ENCODE assay signal across 11 cellular contexts in the genomic region with DNA sequence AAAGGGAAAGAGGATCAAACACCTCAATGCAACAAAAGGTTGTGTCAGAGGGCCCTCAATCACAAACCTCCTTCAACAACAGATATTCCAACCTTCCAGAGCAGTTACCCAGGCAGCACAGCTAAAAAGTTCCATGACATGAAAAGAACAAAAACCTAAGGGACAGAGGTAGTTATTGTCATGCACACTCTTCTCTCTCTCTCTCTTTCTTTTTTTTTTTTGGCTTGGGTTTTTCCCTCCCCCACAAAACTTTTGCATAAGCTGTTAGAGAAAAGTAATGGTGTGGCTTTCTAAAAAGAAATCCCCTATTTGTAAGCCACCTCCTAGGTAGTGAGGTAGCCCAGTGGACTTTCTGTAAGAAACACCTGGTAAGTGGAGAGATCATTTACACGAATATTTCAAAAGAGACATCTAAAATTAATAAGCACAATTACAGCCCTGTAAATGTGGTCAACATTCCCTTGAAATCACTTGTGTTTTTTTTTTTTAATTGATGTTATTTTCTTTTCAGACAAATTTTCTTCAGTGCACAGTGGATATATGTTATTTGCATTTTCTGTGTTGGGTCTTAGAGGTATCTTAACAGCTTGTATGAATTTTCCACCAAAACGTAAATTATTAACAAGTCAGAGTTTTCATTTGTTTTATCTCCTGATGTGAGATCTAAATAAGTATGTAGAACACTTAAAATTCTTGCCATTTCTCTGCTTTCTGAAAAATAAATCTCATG. TPM values are rescaled to one million over a fixed set of nuclear protein-coding genes. Genes with fewer than 3 reads are reported as not detected.
A peak's percentile ranks its signal among the peaks of the same experiment; 100 is the strongest.
DNase-seq lines count a peak whose midpoint lies in the region; ATAC-seq lines count a peak whose summit lies in the region.
"Had no signal": no experiment of that assay in that cellular context is flagged by ENCODE, and none has a peak within 500 bp of the region (broad histone marks: within the 10 kb centered on the region; RNA-seq: fewer than 3 reads in every experiment).

No MANE protein-coding gene starts in this region.

- H2BK5ac ChIP-seq in mesenchymal stem cell (ENCODE audit: low read depth, low read length, poor library complexity, severe bottlenecking), result no peak overlapping the region

- H3K9me3 ChIP-seq in mesenchymal stem cell (ENCODE audit: control insufficient read depth, low read length), result no peaks in the 10 kb centered on the region
- H3K9me3 ChIP-seq in CD4-positive, alpha-beta memory T cell (ENCODE audit: control insufficient read depth in 1 of 2, low read length in 2 of 2), result no peaks in the 10 kb centered on the region

- peaks cover 14% of the 10 kb centered on the region for H3K79me1 ChIP-seq in mesenchymal stem cell (replicated peaks; ENCODE audit: low read length, poor library complexity, severe bottlenecking)

- H3K4me1 Mint-ChIP-seq in CD4-positive, alpha-beta memory T cell, result peaks cover 0 to 4% (median 0%) of the 10 kb centered on the region in 4 donors
- H3K4me1 Mint-ChIP-seq: activated CD4-positive, alpha-beta T cell treated with anti-CD3 and anti-CD28 coated beads, Interleukin-2, amount 10 ng/mL, durations not matched to agents 7 days and 5 days had no signal

- peaks cover 0 to 42% of the 10 kb centered on the region in 2 experiments for H3K36me3 ChIP-seq in mesenchymal stem cell (ENCODE audit: control insufficient read depth in 1 of 2, insufficient read depth in 2 of 2, low read depth in 1 of 2, low read length in 2 of 2)
- H3K36me3 ChIP-seq in CD4-positive, alpha-beta memory T cell (ENCODE audit: insufficient read depth, low read length), result no peaks in the 10 kb centered on the region

- peak overlapping the region; percentile 6 for H3K27ac ChIP-seq in mesenchymal stem cell (ENCODE audit: low read length, poor library complexity, severe bottlenecking)
- H3K27ac ChIP-seq in CD4-positive, alpha-beta memory T cell (ENCODE audit: low read depth, low read length), result no peak overlapping the region

- H3K4ac ChIP-seq in mesenchymal stem cell (ENCODE audit: low read depth in 1 of 2, low read length in 2 of 2), result no peak overlapping the region

- peak overlapping the region; percentile 74 for H3K9ac ChIP-seq in mesenchymal stem cell (ENCODE audit: low read length)

- no peak overlapping the region for H2AFZ ChIP-seq in mesenchymal stem cell (ENCODE audit: low read depth, low read length)

- no peak overlapping the region for H2AK5ac ChIP-seq in mesenchymal stem cell (ENCODE audit: low read length, severe bottlenecking)

- H3K4me3 Mint-ChIP-seq in CD4-positive, alpha-beta memory T cell, result no peak overlapping the region
- H3K4me3 Mint-ChIP-seq: activated CD4-positive, alpha-beta T cell treated with anti-CD3 and anti-CD28 coated beads, Interleukin-2, amount 10 ng/mL, durations not matched to agents 7 days and 5 days had no signal

- CTCF ChIA-PET in CD4-positive, alpha-beta memory T cell (lab: Charles Lee; ENCODE audit: partially characterized antibody), result no interaction called here

- H2BK120ac ChIP-seq in mesenchymal stem cell (ENCODE audit: low read depth, low read length), result no peak overlapping the region

- no peak overlapping the region for H2BK15ac ChIP-seq in mesenchymal stem cell (ENCODE audit: low read depth, poor library complexity, severe bottlenecking)

- H3K27me3 Mint-ChIP-seq in CD4-positive, alpha-beta memory T cell, result peaks cover 1 to 5% of the 10 kb centered on the region in 2 donors

- H3K23ac ChIP-seq in mesenchymal stem cell (ENCODE audit: low read length in 2 of 2), result no peak overlapping the region

- peak; percentile 84 for ATAC-seq in GM18517 (IDR thresholded peaks at IDR 0.05; ENCODE audit: unreplicated experiment)
- peak; percentile 84 for ATAC-seq in GM21717 (IDR thresholded peaks at IDR 0.05; ENCODE audit: unreplicated experiment)
- peak; percentile 83 for ATAC-seq in HG03521 (IDR thresholded peaks at IDR 0.05; ENCODE audit: unreplicated experiment)

- no peak overlapping the region for H2BK12ac ChIP-seq in mesenchymal stem cell (ENCODE audit: low read length in 2 of 2)

- no peak overlapping the region for H3K4me3 ChIP-seq in mesenchymal stem cell (ENCODE audit: insufficient read depth in 1 of 2, low read depth in 1 of 2, low read length in 2 of 2)
- H3K4me3 ChIP-seq in CD4-positive, alpha-beta memory T cell (ENCODE audit: low read length in 2 of 2), result no peak overlapping the region

- no peaks in the 10 kb centered on the region for H3K9me3 Mint-ChIP-seq in CD4-positive, alpha-beta memory T cell
- H3K9me3 Mint-ChIP-seq: activated CD4-positive, alpha-beta T cell treated with anti-CD3 and anti-CD28 coated beads, Interleukin-2, amount 10 ng/mL, durations not matched to agents 7 days and 5 days; nephron had no signal

- no peak overlapping the region for H4K91ac ChIP-seq in mesenchymal stem cell (ENCODE audit: low read length)

- H3K27ac Mint-ChIP-seq in CD4-positive, alpha-beta memory T cell, result no peak overlapping the region
- H3K27ac Mint-ChIP-seq: activated CD4-positive, alpha-beta T cell treated with anti-CD3 and anti-CD28 coated beads, Interleukin-2, amount 10 ng/mL, durations not matched to agents 7 days and 5 days had no signal

- no peaks in the 10 kb centered on the region for H3K36me3 Mint-ChIP-seq in CD4-positive, alpha-beta memory T cell

- H3K4me2 ChIP-seq in mesenchymal stem cell (ENCODE audit: low read length, poor library complexity, severe bottlenecking), result peak overlapping the region; percentile 27

- intact Hi-C loops in CD4-positive, alpha-beta memory T cell (cut with micrococcal nuclease), result no loop called here

- WGBS in mesenchymal stem cell, result no CpG with 5 or more reads among the region's 2 CpGs

- H3K18ac ChIP-seq in mesenchymal stem cell (ENCODE audit: low read depth in 1 of 2, low read length in 2 of 2), result no peak overlapping the region

- H3K27me3 ChIP-seq in mesenchymal stem cell (ENCODE audit: control insufficient read depth in 1 of 2, insufficient read depth in 1 of 2, low read length in 2 of 2), result no peaks in the 10 kb centered on the region
- H3K27me3 ChIP-seq in CD4-positive, alpha-beta memory T cell (ENCODE audit: insufficient read depth, low read length), result no peaks in the 10 kb centered on the region

- DNase-seq in mesenchymal stem cell (no peak), LoVo (ENCODE audit: low spot score) (no peak), occipital lobe (lab: John Stamatoyannopoulos, UW) (no peak), NCI-H345 (lab: John Stamatoyannopoulos, UW) (no peak)
- DNase-seq in CD4-positive, alpha-beta memory T cell, result no peak
- DNase-seq: activated CD4-positive, alpha-beta T cell treated with anti-CD3 and anti-CD28 coated beads, Interleukin-2, amount 10 ng/mL, durations not matched to agents 7 days and 5 days; erythroblast had no signal

- H4K8ac ChIP-seq in mesenchymal stem cell (ENCODE audit: low read length), result no peak overlapping the region

- POLR2A ChIA-PET in CD4-positive, alpha-beta memory T cell (lab: Charles Lee; ENCODE audit: partially characterized antibody), result no interaction called here

- peaks cover 8% of the 10 kb centered on the region for H3K4me1 ChIP-seq in mesenchymal stem cell (ENCODE audit: control insufficient read depth, insufficient read depth, low read depth, low read length)
- H3K4me1 ChIP-seq in CD4-positive, alpha-beta memory T cell (ENCODE audit: insufficient read depth, low read length), result no peaks in the 10 kb centered on the region

- no peak overlapping the region for H3K14ac ChIP-seq in mesenchymal stem cell (ENCODE audit: low read length in 2 of 2)

RNA-seq across cellular contexts. Expression of a gene that starts 48.4 kb away (rescaled TPM):
- 62.5 TPM for polyA plus RNA-seq in mesenchymal stem cell (2013, experiment 1 of 2)
- polyA plus RNA-seq in mesenchymal stem cell (2013, experiment 2 of 2), result 60.2 TPM
- total RNA-seq in CD4-positive, alpha-beta memory T cell, result 1 to 10 TPM; 3.6 to 5.2 TPM
- 1 to 10 TPM in 1 of 2 donors, under 1 TPM in 1; 0.83 to 1.5 TPM for polyA plus RNA-seq in CD4-positive, alpha-beta memory T cell
- total RNA-seq in occipital lobe, result 430 TPM

Comparison
In these comparisons a context has a peak if more than half of its experiments do, and no peak if none do; other contexts are left out.
1. RNA of a gene that starts 48.4 kb away (total RNA-seq): 430 TPM in occipital lobe (single experiment); 3.6 to 5.2 TPM in CD4-positive, alpha-beta memory T cell; every median in the first group is over 10 times any median in the second.
2. Peak in every context shown above with its lines, with median percentiles within 50 percentile points of each other: ATAC-seq.